Comparison of ENCODE assay signal across 26 cellular contexts in the genomic region with DNA sequence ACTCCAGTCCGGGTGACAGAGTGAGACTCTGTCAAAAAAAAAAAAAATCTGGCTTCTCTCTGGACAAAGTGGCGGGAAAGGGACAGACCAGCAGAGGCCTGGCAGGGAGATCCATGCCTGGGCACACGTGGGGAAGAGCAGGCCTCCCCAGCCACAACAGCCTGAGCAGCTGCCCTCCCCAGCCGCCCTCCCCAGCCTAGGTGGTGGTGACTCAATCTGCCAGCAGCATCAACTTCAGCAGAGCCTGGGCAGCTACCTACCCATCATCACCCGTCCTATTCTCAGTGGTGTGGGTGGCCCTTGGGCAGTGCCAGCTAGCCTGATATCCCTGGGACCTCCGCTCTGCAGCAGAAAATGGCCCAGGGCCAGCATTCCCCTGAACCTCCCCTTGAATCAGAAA.
"Had no signal": no experiment of that assay in that cellular context is flagged by ENCODE, and none has a peak within 500 bp of the region (broad histone marks: within the 10 kb centered on the region; RNA-seq: fewer than 3 reads in every experiment).

No MANE protein-coding gene starts in this region.

- H3K4me3 Mint-ChIP-seq: activated CD8-positive, alpha-beta T cell treated with anti-CD3 and anti-CD28 coated beads, Interleukin-2, amount 10 ng/mL, durations not matched to agents 7 days and 5 days; activated naive CD4-positive, alpha-beta T cell treated with anti-CD3 and anti-CD28 coated beads, Interleukin-2, amount 50 U/mL, for 24 hours; activated naive CD8-positive, alpha-beta T cell treated with anti-CD3 and anti-CD28 coated beads, Interleukin-2, amount 50 U/mL, for 24 hours; activated T-cell treated with anti-CD3 and anti-CD28 coated beads, Interleukin-2, amount 50 U/mL, for 24 hours; activated T-helper 1 cell treated with anti-CD3 and anti-CD28 coated beads, Interleukin-12 subunit alpha, Interleukin-12 subunit beta, Interleukin-2, Interleukin-4 antibody, amounts not matched to agents 30 ng/mL and 10 ng/mL and 1 ng/mL, durations not matched to agents 14 hours and 24 hours and 36 hours; brain; central memory CD8-positive, alpha-beta T cell; T-helper 17 cell; WTC11 had no signal

- H3K9me3 ChIP-seq: Peyer's patch had no signal

- H3K36me3 ChIP-seq: Peyer's patch had no signal

- H3K27ac Mint-ChIP-seq: activated CD8-positive, alpha-beta T cell treated with anti-CD3 and anti-CD28 coated beads, Interleukin-2, amount 10 ng/mL, durations not matched to agents 7 days and 5 days; activated naive CD4-positive, alpha-beta T cell treated with anti-CD3 and anti-CD28 coated beads, Interleukin-2, amount 50 U/mL, for 24 hours; activated naive CD8-positive, alpha-beta T cell treated with anti-CD3 and anti-CD28 coated beads, Interleukin-2, amount 50 U/mL, for 24 hours; activated T-cell treated with anti-CD3 and anti-CD28 coated beads, Interleukin-2, amount 50 U/mL, for 24 hours; activated T-helper 1 cell treated with anti-CD3 and anti-CD28 coated beads, Interleukin-12 subunit alpha, Interleukin-12 subunit beta, Interleukin-2, Interleukin-4 antibody, amounts not matched to agents 30 ng/mL and 10 ng/mL and 1 ng/mL, durations not matched to agents 14 hours and 24 hours and 36 hours; brain; T-helper 17 cell; WTC11 had no signal

- DNase-seq: activated CD4-positive, alpha-beta T cell treated with anti-CD3 and anti-CD28 coated beads for 48 hours; activated CD4-positive, alpha-beta T cell treated with anti-CD3 and anti-CD28 coated beads, Interleukin-2, amount 50 U/mL, for 4 hours; activated CD4-positive, CD25-positive, alpha-beta regulatory T cell treated with anti-CD3 and anti-CD28 coated beads, Interleukin-2, amount 50 U/mL, for 72 hours; activated CD8-positive, alpha-beta T cell treated with anti-CD3 and anti-CD28 coated beads, Interleukin-2, amount 10 ng/mL, durations not matched to agents 7 days and 5 days; activated effector memory CD4-positive, alpha-beta T cell treated with Interleukin-2 at 50 U/mL for 16 hours; activated naive CD4-positive, alpha-beta T cell; activated naive CD8-positive, alpha-beta T cell treated with anti-CD3 and anti-CD28 coated beads, Interleukin-2, amount 50 U/mL, for 24 hours; activated T-cell treated with anti-CD3 and anti-CD28 coated beads, Interleukin-2, amount 50 U/mL, for 24 hours; amniotic stem cell; cortex of kidney; KG1; NCI-H1048; NCI-H1694 treated with DMSO at 0.1 percent for 48 hours; NCI-H2171 treated with DMSO at 0.1 percent for 48 hours; NCI-H226; NCI-H510A treated with DMSO at 0.1 percent for 48 hours; NCI-H774; Peyer's patch; SIG-M5; T-helper 17 cell; T-helper 9 cell had no signal

- H3K4me1 Mint-ChIP-seq: activated naive CD4-positive, alpha-beta T cell treated with anti-CD3 and anti-CD28 coated beads, Interleukin-2, amount 50 U/mL, for 24 hours; activated naive CD8-positive, alpha-beta T cell treated with anti-CD3 and anti-CD28 coated beads, Interleukin-2, amount 50 U/mL, for 24 hours; brain; central memory CD8-positive, alpha-beta T cell; T-helper 17 cell had no signal

- H3K27me3 ChIP-seq: Peyer's patch had no signal

- H3K9me3 Mint-ChIP-seq: activated naive CD4-positive, alpha-beta T cell treated with anti-CD3 and anti-CD28 coated beads, Interleukin-2, amount 50 U/mL, for 24 hours; brain had no signal

- ATAC-seq: activated CD8-positive, alpha-beta T cell treated with anti-CD3 and anti-CD28 coated beads, Interleukin-2, amount 10 ng/mL, durations not matched to agents 7 days and 5 days; activated naive CD8-positive, alpha-beta T cell treated with anti-CD3 and anti-CD28 coated beads, Interleukin-2, amount 50 U/mL, for 24 hours; T-helper 17 cell; WTC11 had no signal

- H3K27ac ChIP-seq: Peyer's patch had no signal

- H3K4me1 ChIP-seq: Peyer's patch had no signal

- H3K27me3 Mint-ChIP-seq: activated naive CD4-positive, alpha-beta T cell treated with anti-CD3 and anti-CD28 coated beads, Interleukin-2, amount 50 U/mL, for 24 hours; activated naive CD8-positive, alpha-beta T cell treated with anti-CD3 and anti-CD28 coated beads, Interleukin-2, amount 50 U/mL, for 24 hours; activated T-cell treated with anti-CD3 and anti-CD28 coated beads, Interleukin-2, amount 50 U/mL, for 24 hours; central memory CD8-positive, alpha-beta T cell; T-helper 17 cell had no signal

- H3K4me3 ChIP-seq: Peyer's patch had no signal
